Comparison of ENCODE assay signal across 29 cellular contexts in the genomic region with DNA sequence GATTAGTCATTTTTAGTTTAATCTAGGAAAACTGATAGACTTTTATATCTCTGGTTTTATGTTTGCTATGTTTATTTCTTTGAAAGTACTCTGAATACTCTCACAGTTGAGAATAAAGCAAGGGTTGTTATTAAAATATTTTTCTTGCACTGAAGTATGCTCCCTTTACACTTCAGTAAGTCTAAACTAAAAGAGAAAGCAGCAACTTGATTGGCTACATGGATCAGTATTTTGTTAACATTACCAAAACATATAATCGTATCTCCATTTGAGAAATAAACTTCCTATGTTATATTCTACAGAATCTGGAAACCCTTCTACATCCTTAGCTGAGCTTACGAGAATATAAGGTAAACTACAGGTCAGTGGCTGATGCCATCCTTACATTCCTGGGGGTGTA.
"Had no signal": no experiment of that assay in that cellular context is flagged by ENCODE, and none has a peak within 500 bp of the region (broad histone marks: within the 10 kb centered on the region; RNA-seq: fewer than 3 reads in every experiment).

No MANE protein-coding gene starts in this region.

- H3K4me3 ChIP-seq: esophagus squamous epithelium, hepatocyte, stomach had no signal

- H3K79me2 ChIP-seq: hepatocyte had no signal

- H3K9me3 ChIP-seq: esophagus squamous epithelium, stomach, uterus had no signal

- DNase-seq: activated CD4-positive, alpha-beta T cell treated with anti-CD3 and anti-CD28 coated beads, Interleukin-2, amount 10 ng/mL, durations not matched to agents 7 days and 5 days; activated CD4-positive, CD25-positive, alpha-beta regulatory T cell treated with anti-CD3 and anti-CD28 coated beads, Interleukin-2, amount 50 U/mL, for 72 hours; activated naive CD4-positive, alpha-beta T cell; activated T-cell treated with anti-CD3 and anti-CD28 coated beads, Interleukin-2, amount 50 U/mL, for 1 hour; amniotic stem cell; cerebellar nuclear complex; cortex of kidney; endodermal cell; esophagus squamous epithelium; foreskin keratinocyte; immature natural killer cell; left ventricle myocardium superior; mammary epithelial cell; midbrain; nephron progenitor cell; nucleus accumbens; posterior cingulate gyrus; small intestine; stimulated activated CD4-positive, alpha-beta T cell treated with anti-CD3 and anti-CD28 coated beads, Interleukin-15, amount 100 ng/mL, for 24 hours; stomach; T-helper 1 cell; trophoblast cell; uterus; WERI-Rb-1 had no signal

- H3K27ac ChIP-seq: esophagus squamous epithelium, foreskin keratinocyte, hepatocyte, stomach, WERI-Rb-1 had no signal

- H3K27me3 ChIP-seq: esophagus squamous epithelium, foreskin keratinocyte, hepatocyte, stomach, uterus had no signal

- H3K4me1 ChIP-seq: esophagus squamous epithelium, foreskin keratinocyte, stomach, uterus had no signal

- H3K27ac Mint-ChIP-seq: activated CD4-positive, alpha-beta T cell treated with anti-CD3 and anti-CD28 coated beads, Interleukin-2, amount 10 ng/mL, durations not matched to agents 7 days and 5 days; activated naive CD8-positive, alpha-beta T cell; activated T-helper 2 cell treated with anti-CD3 and anti-CD28 coated beads, Interferon-gamma antibody, Interleukin-2, Interleukin-4, amounts not matched to agents 10 μg/mL and 5 μg/mL and 100 μg/mL, durations not matched to agents 14 hours and 24 hours and 36 hours; endodermal cell; stimulated activated memory B cell treated with anti-CD40 and anti-IgM and Interleukin-4, amounts not matched to agents 10 μg/mL and 1 μg/mL and 100 μg/mL, for 72 hours had no signal

- H3K4me3 Mint-ChIP-seq: activated CD4-positive, alpha-beta T cell treated with anti-CD3 and anti-CD28 coated beads, Interleukin-2, amount 10 ng/mL, durations not matched to agents 7 days and 5 days; activated naive CD8-positive, alpha-beta T cell; endodermal cell; immature natural killer cell; nephron progenitor cell; stimulated activated memory B cell treated with anti-CD40 and anti-IgM and Interleukin-4, amounts not matched to agents 10 μg/mL and 1 μg/mL and 100 μg/mL, for 72 hours had no signal

- H3K9me3 Mint-ChIP-seq: activated CD4-positive, alpha-beta T cell treated with anti-CD3 and anti-CD28 coated beads, Interleukin-2, amount 10 ng/mL, durations not matched to agents 7 days and 5 days; activated T-helper 2 cell treated with anti-CD3 and anti-CD28 coated beads, Interferon-gamma antibody, Interleukin-2, Interleukin-4, amounts not matched to agents 10 μg/mL and 5 μg/mL and 100 μg/mL, durations not matched to agents 14 hours and 24 hours and 36 hours; endodermal cell; immature natural killer cell; nephron progenitor cell; stimulated activated memory B cell treated with anti-CD40 and anti-IgM and Interleukin-4, amounts not matched to agents 10 μg/mL and 1 μg/mL and 100 μg/mL, for 72 hours had no signal

- ATAC-seq: foreskin keratinocyte; left ventricle myocardium superior; sciatic nerve; stimulated activated memory B cell treated with anti-CD40 and anti-IgM and Interleukin-4, amounts not matched to agents 10 μg/mL and 1 μg/mL and 100 μg/mL, for 72 hours had no signal

- H3K27me3 Mint-ChIP-seq: activated CD4-positive, alpha-beta T cell treated with anti-CD3 and anti-CD28 coated beads, Interleukin-2, amount 10 ng/mL, durations not matched to agents 7 days and 5 days; activated naive CD8-positive, alpha-beta T cell; stimulated activated memory B cell treated with anti-CD40 and anti-IgM and Interleukin-4, amounts not matched to agents 10 μg/mL and 1 μg/mL and 100 μg/mL, for 72 hours had no signal

- H3K36me3 ChIP-seq: uterus had no signal

- H2AFZ ChIP-seq: hepatocyte had no signal

- FAIRE-seq: small intestine had no signal

- H3K4me1 Mint-ChIP-seq: endodermal cell, nephron progenitor cell had no signal

- H3K4me2 ChIP-seq: hepatocyte had no signal
